Comparison of ENCODE assay signal across 1 cellular context in genomic region chr2:12717191-12717987, GRCh38.
TF ChIP-seq lines count a peak whose summit lies in the region.

No MANE protein-coding gene starts in this region.

TF ChIP-seq in HEK293, 187 proteins besides CTCF, POLR2A, EP300 and RAD21 (continued from another document):
- TF ChIP-seq ZFHX2 (tag by site-specific recombination; conservative IDR thresholded peaks at IDR 0.05), result no peak
- 0 out of 2 replicates have a peak, but pooled peaks have one; percentile 44 for TF ChIP-seq ZNF2 (tag by site-specific recombination; IDR thresholded peaks at IDR 0.05)
- 0 out of 2 replicates have a peak, but pooled peaks have one; percentile 32 for TF ChIP-seq ZNF501 (tag by site-specific recombination; IDR thresholded peaks at IDR 0.05)
- 0 out of 2 replicates have a peak, but pooled peaks have one; percentile 44 for TF ChIP-seq PATZ1 (tag by site-specific recombination; IDR thresholded peaks at IDR 0.05)
- peak; percentile 85 for TF ChIP-seq ZNF335 (tag by site-specific recombination; conservative IDR thresholded peaks at IDR 0.05)
- TF ChIP-seq ZNF530 (tag by site-specific recombination; IDR thresholded peaks at IDR 0.05; ENCODE audit: low read depth), result no peak
- TF ChIP-seq ZNF10 (tag by site-specific recombination; IDR thresholded peaks at IDR 0.05), result no peak
- TF ChIP-seq GLIS2 (tag by site-specific recombination; IDR thresholded peaks at IDR 0.05), result peak; percentile 59
- peak; percentile 82; the same call in 1 of the 2 replicates for TF ChIP-seq ZBTB10 (tag by site-specific recombination; IDR thresholded peaks at IDR 0.05)
- peak; percentile 70 for TF ChIP-seq ZBTB44 (tag by site-specific recombination; IDR thresholded peaks at IDR 0.05)
- TF ChIP-seq GLIS1 (tag by site-specific recombination; IDR thresholded peaks at IDR 0.05), result peak; percentile 22; the same call in 1 of the 2 replicates
- peak; percentile 41 for TF ChIP-seq ZNF341 (tag by site-specific recombination; IDR thresholded peaks at IDR 0.05; ENCODE audit: low read depth)
- no peak for TF ChIP-seq ZNF624 (tag by site-specific recombination; IDR thresholded peaks at IDR 0.05)
